ENCODE assay signal across 10 cellular contexts in the genomic region with DNA sequence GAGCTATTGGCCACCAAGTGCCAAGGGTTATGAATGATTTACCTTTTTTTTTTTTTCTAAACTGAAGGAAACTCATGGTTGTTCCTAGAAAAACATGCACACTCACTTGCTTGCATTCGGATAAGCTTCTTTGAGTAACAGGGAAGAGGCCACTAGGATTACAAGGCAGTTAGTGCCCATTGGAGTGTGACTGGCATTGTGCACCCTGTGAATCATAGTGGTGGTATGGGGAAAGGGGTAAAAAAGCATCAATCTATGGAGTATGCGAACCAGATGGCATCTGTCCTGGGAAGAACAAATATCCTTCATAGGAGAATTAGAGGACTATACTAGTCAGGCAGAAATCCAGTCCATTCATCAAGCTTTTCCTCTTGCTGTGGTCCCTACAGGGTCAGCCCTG. TPM values are rescaled to one million over a fixed set of nuclear protein-coding genes. Genes with fewer than 3 reads are reported as not detected.
DNase-seq lines count a peak whose midpoint lies in the region; ATAC-seq and TF ChIP-seq lines count a peak whose summit lies in the region.
"Had no signal": no experiment of that assay in that cellular context is flagged by ENCODE, and none has a peak within 500 bp of the region (broad histone marks: within the 10 kb centered on the region; RNA-seq: fewer than 3 reads in every experiment).

No MANE protein-coding gene starts in this region.

- peaks cover 9 to 15% of the 10 kb centered on the region in 2 donors for H3K36me3 Mint-ChIP-seq in stimulated activated naive B cell treated with anti-CD40 and anti-IgM and Interleukin-4, amounts not matched to agents 10 μg/mL and 1 μg/mL and 100 μg/mL, for 72 hours

- H3K9me3 Mint-ChIP-seq in stimulated activated naive B cell treated with anti-CD40 and anti-IgM and Interleukin-4, amounts not matched to agents 10 μg/mL and 1 μg/mL and 100 μg/mL, for 72 hours: no peaks in the 10 kb centered on the region

- no peaks in the 10 kb centered on the region for H3K27me3 Mint-ChIP-seq in stimulated activated naive B cell treated with anti-CD40 and anti-IgM and Interleukin-4, amounts not matched to agents 10 μg/mL and 1 μg/mL and 100 μg/mL, for 72 hours

- no peaks in the 10 kb centered on the region for H3K9me3 ChIP-seq in Peyer's patch

- H3K4me1 Mint-ChIP-seq in stimulated activated naive B cell treated with anti-CD40 and anti-IgM and Interleukin-4, amounts not matched to agents 10 μg/mL and 1 μg/mL and 100 μg/mL, for 72 hours: peaks cover 76 to 100% of the 10 kb centered on the region in 2 donors

- H3K4me3 Mint-ChIP-seq in stimulated activated naive B cell treated with anti-CD40 and anti-IgM and Interleukin-4, amounts not matched to agents 10 μg/mL and 1 μg/mL and 100 μg/mL, for 72 hours: peak overlapping the region in 1 of 2 donors; percentile 19

- H3K4me3 ChIP-seq in Peyer's patch: no peak overlapping the region
- H3K4me3 ChIP-seq: dorsolateral prefrontal cortex had no signal

- TF ChIP-seq POLR2A in Peyer's patch (IDR thresholded peaks at IDR 0.05): no peak

- no peaks in the 10 kb centered on the region for H3K36me3 ChIP-seq in Peyer's patch

- peak; percentile 66 for ATAC-seq in esophagus mucosa
- ATAC-seq in stimulated activated naive B cell treated with anti-CD40 and anti-IgM and Interleukin-4, amounts not matched to agents 10 μg/mL and 1 μg/mL and 100 μg/mL, for 72 hours (replicated peaks): no peak
- ATAC-seq in GM21576 (IDR thresholded peaks at IDR 0.05; ENCODE audit: unreplicated experiment): no peak
- ATAC-seq in GM19395 (IDR thresholded peaks at IDR 0.05; ENCODE audit: unreplicated experiment): no peak
- ATAC-seq: HepG2 had no signal

- no peak for TF ChIP-seq CTCF in Peyer's patch (IDR thresholded peaks at IDR 0.05)

- H3K27ac ChIP-seq in Peyer's patch: peak overlapping the region; percentile 4 to 88 (median 84)

- DNase-seq in H4 (ENCODE audit: low spot score) (peak; percentile 54), Peyer's patch (no peak), dermis blood vessel endothelial cell (no peak)
- no peak for DNase-seq in stimulated activated naive B cell treated with anti-CD40 and anti-IgM and Interleukin-4, amounts not matched to agents 10 μg/mL and 1 μg/mL and 100 μg/mL, for 72 hours
- DNase-seq: activated CD4-positive, alpha-beta T cell treated with anti-CD3 and anti-CD28 coated beads for 4 hours; dorsolateral prefrontal cortex had no signal

- H3K4me1 ChIP-seq in Peyer's patch: peaks cover 5 to 87% (median 55%) of the 10 kb centered on the region in 4 donors

- peak overlapping the region; percentile 81 for H3K27ac Mint-ChIP-seq in stimulated activated naive B cell treated with anti-CD40 and anti-IgM and Interleukin-4, amounts not matched to agents 10 μg/mL and 1 μg/mL and 100 μg/mL, for 72 hours

- H3K27me3 ChIP-seq in Peyer's patch: no peaks in the 10 kb centered on the region
- H3K27me3 ChIP-seq: dorsolateral prefrontal cortex had no signal

RNA-seq across cellular contexts. Expression of gene CD44, which starts 24.2 kb away (rescaled TPM):
- total RNA-seq in H4 (2014; rRNA removed; shearing (Covaris generic)): 211 and 238 TPM in 2 replicates
- total RNA-seq in Peyer's patch: 100 to 1,000 TPM in 3 of 4 donors, 10 to 100 TPM in 1; 71.6 to 412 (median 130) TPM
- 814 TPM for total RNA-seq in esophagus mucosa
- 2.6 and 3.4 TPM in 2 replicates for total RNA-seq in dermis blood vessel endothelial cell

Comparison
In these comparisons a context has a peak if more than half of its experiments do, and no peak if none do; other contexts are left out.
1. RNA of gene CD44, which starts 24.2 kb away (total RNA-seq): 814 TPM in esophagus mucosa (single experiment), 211 to 238 TPM in H4 and 71.6 to 412 TPM in Peyer's patch; 2.6 to 3.4 TPM in dermis blood vessel endothelial cell; every median in the first group is over 10 times any median in the second.